20 cellular contexts compared by ENCODE assay signal in the genomic region with DNA sequence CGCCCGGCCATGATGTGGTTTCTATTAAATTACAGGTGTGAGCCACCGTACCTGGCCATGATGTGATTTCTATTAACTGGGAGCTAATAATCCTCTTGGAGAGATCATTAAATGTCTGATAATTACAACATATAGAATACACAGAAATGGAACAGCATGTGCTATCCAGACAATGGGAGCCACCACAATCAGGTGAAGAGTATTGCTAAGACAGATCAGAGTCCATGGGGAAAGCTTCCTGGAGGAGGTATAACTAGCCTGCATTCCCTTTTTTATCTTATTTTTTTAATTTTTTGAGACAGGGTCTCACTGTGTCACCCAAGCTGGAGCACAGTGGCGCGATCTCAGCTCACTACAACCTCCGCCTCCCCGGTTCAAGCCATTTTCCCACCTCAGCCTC.
"Had no signal": no experiment of that assay in that cellular context is flagged by ENCODE, and none has a peak within 500 bp of the region (broad histone marks: within the 10 kb centered on the region; RNA-seq: fewer than 3 reads in every experiment).

No MANE protein-coding gene starts in this region.

- DNase-seq: effector memory CD8-positive, alpha-beta T cell; gastrocnemius medialis; glutamatergic neuron; immature natural killer cell; left ventricle myocardium inferior; lower lobe of right lung; nucleus accumbens; ovary; stimulated activated CD4-positive, alpha-beta T cell treated with anti-CD3 and anti-CD28 coated beads, Interleukin-2, amount 100 ng/mL, for 24 hours; stimulated activated CD4-positive, alpha-beta T cell treated with anti-CD3 and anti-CD28 coated beads, Interleukin-4, amount 100 ng/mL, for 4 hours; stimulated activated naive B cell treated with anti-CD40 and anti-IgM and Interleukin-4, amounts not matched to agents 10 μg/mL and 1 μg/mL and 100 μg/mL, for 72 hours; stimulated activated naive CD8-positive, alpha-beta T cell treated with anti-CD3 and anti-CD28 coated beads, Interleukin-15, amount 100 ng/mL, for 72 hours; testis; transverse colon had no signal

- H3K27ac ChIP-seq: epithelial cell of prostate, esophagus muscularis mucosa, gastrocnemius medialis, left ventricle myocardium inferior, lower lobe of right lung, neural progenitor cell, ovary, testis, transverse colon had no signal

- H3K36me3 ChIP-seq: esophagus muscularis mucosa, gastrocnemius medialis, left ventricle myocardium inferior, lower lobe of right lung, neural progenitor cell, ovary, transverse colon had no signal

- H3K4me2 ChIP-seq: neural progenitor cell had no signal

- H3K4me1 ChIP-seq: esophagus muscularis mucosa, gastrocnemius medialis, left ventricle myocardium inferior, testis had no signal

- H3K9ac ChIP-seq: neural progenitor cell had no signal

- H3K4me3 ChIP-seq: esophagus muscularis mucosa, gastrocnemius medialis, left ventricle myocardium inferior, lower lobe of right lung, neural progenitor cell, ovary, testis, transverse colon had no signal

- FAIRE-seq: keratinocyte had no signal

- H3K9me3 ChIP-seq: esophagus muscularis mucosa, gastrocnemius medialis, left ventricle myocardium inferior, lower lobe of right lung, ovary, testis, transverse colon had no signal

- ATAC-seq: effector memory CD8-positive, alpha-beta T cell; gastrocnemius medialis; lower lobe of right lung; natural killer cell treated with Interleukin-12 subunit alpha and Interleukin-12 subunit beta and Interleukin-15 and Interleukin-18, amount 100 ng/mL, for 72 hours; sciatic nerve; stimulated activated naive B cell treated with anti-CD40 and anti-IgM and Interleukin-4, amounts not matched to agents 10 μg/mL and 1 μg/mL and 100 μg/mL, for 72 hours; stimulated activated naive CD8-positive, alpha-beta T cell treated with anti-CD3 and anti-CD28 coated beads, Interleukin-15, amount 100 ng/mL, for 72 hours had no signal

- H3K27me3 ChIP-seq: neural progenitor cell, ovary, testis, transverse colon had no signal

- H2AFZ ChIP-seq: neural progenitor cell had no signal
